In the genomic region with DNA sequence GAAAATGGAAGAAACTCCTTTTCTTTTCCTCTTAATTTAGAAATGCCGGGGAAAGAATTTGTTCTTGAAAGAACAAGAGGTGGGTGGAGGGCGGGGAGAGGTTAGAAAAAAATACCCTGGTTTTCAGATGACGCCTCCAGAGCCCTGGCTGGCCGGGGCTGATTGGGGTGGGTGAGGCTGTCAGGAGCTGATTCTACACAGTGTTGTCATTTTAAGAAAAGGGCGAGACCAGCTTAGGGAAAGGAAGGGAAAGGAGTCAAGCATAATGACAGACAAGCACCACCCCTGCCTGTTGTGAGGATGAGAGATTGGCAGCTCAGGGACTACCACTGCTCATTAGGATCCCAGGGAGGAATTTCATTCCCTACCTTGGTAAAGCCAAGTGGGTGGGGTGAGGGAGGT, we compare ENCODE assay signal across 13 cellular contexts. TPM values are rescaled to one million over a fixed set of nuclear protein-coding genes. Genes with fewer than 3 reads are reported as not detected.
DNase-seq lines count a peak whose midpoint lies in the region; ATAC-seq and TF ChIP-seq lines count a peak whose summit lies in the region.
"Had no signal": no experiment of that assay in that cellular context is flagged by ENCODE, and none has a peak within 500 bp of the region (broad histone marks: within the 10 kb centered on the region; RNA-seq: fewer than 3 reads in every experiment).

No MANE protein-coding gene starts in this region.

- H3K4me1 Mint-ChIP-seq in CD8-positive, alpha-beta memory T cell: no peaks in the 10 kb centered on the region

- no peaks in the 10 kb centered on the region for H3K36me3 Mint-ChIP-seq in CD8-positive, alpha-beta memory T cell
- H3K36me3 Mint-ChIP-seq: activated CD4-positive, alpha-beta memory T cell treated with anti-CD3 and anti-CD28 coated beads for 36 hours; brain; CD8-positive, alpha-beta T cell had no signal

- H3K9me3 ChIP-seq in right cardiac atrium (ENCODE audit: control insufficient read depth, low read length) (no peaks in the 10 kb centered on the region), sigmoid colon (no peaks in the 10 kb centered on the region)
- H3K9me3 ChIP-seq in CD8-positive, alpha-beta memory T cell (ENCODE audit: low read length): no peaks in the 10 kb centered on the region

- CTCF ChIA-PET in CD8-positive, alpha-beta memory T cell (lab: Charles Lee): no interaction called here

- WGBS in right cardiac atrium: 31% methylated on average over 5 of the region's 5 CpGs
- WGBS in sigmoid colon, 2 donors: 64 to 69% methylated on average over 5 of the region's 5 CpGs

- H3K4me3 ChIP-seq in astrocyte of the spinal cord (ENCODE audit: low read depth, low read length) (no peak overlapping the region), right cardiac atrium (ENCODE audit: low read length) (peak overlapping the region; percentile 30), sigmoid colon (peak overlapping the region in 1 of 4 donors; percentile 27)
- H3K4me3 ChIP-seq in CD8-positive, alpha-beta memory T cell (ENCODE audit: low read length): no peak overlapping the region

- TF ChIP-seq POLR2A in sigmoid colon (IDR thresholded peaks at IDR 0.05): no peak

- peak; percentile 70 to 85 for ATAC-seq in right cardiac atrium
- ATAC-seq: CD8-positive, alpha-beta T cell had no signal

- H3K27ac ChIP-seq in right cardiac atrium (ENCODE audit: low read length): peak overlapping the region; percentile 75
- peak overlapping the region; percentile 49 to 71 (median 60) for H3K27ac ChIP-seq in sigmoid colon
- H3K27ac ChIP-seq in CD8-positive, alpha-beta memory T cell (ENCODE audit: low read depth, low read length): no peak overlapping the region

- peaks cover 0 to 5% (median 2%) of the 10 kb centered on the region in 5 donors for H3K9me3 Mint-ChIP-seq in CD8-positive, alpha-beta memory T cell
- H3K9me3 Mint-ChIP-seq: activated CD4-positive, alpha-beta memory T cell treated with anti-CD3 and anti-CD28 coated beads for 36 hours; CD8-positive, alpha-beta T cell had no signal

- DNase-seq in ELF-1 (ENCODE audit: low read depth, low spot score) (peak; percentile 80), astrocyte of the spinal cord (ENCODE audit: low read depth, low spot score) (peak; percentile 84), right cardiac atrium (peak; percentile 65 to 81 (median 73)), sigmoid colon (no peak), GM13976 (ENCODE audit: low spot score) (no peak), NCI-H187 treated with DMSO at 0.1 percent for 48 hours (lab: John Stamatoyannopoulos, UW) (no peak), hippocampal formation (lab: John Stamatoyannopoulos, UW) (no peak)
- no peak for DNase-seq in CD8-positive, alpha-beta memory T cell
- DNase-seq: activated CD4-positive, alpha-beta memory T cell treated with anti-CD3 and anti-CD28 coated beads for 36 hours; CD8-positive, alpha-beta T cell; stimulated activated CD4-positive, alpha-beta T cell treated with anti-CD3 and anti-CD28 coated beads, Interleukin-2, amount 100 ng/mL, for 24 hours had no signal

- in situ Hi-C loops in astrocyte of the spinal cord (cut with HindIII; ENCODE audit: low sequenced_read_pairs): no loop called here
- in situ Hi-C loops in GM13976 (cut with MboI; ENCODE audit: low sequenced_read_pairs, unreplicated experiment): no loop called here

- H3K4me1 ChIP-seq in right cardiac atrium (ENCODE audit: control insufficient read depth, insufficient read depth, low read length) (peaks cover 8% of the 10 kb centered on the region), sigmoid colon (peaks cover 0 to 42% (median 41%) of the 10 kb centered on the region in 4 donors)
- no peaks in the 10 kb centered on the region for H3K4me1 ChIP-seq in CD8-positive, alpha-beta memory T cell (ENCODE audit: insufficient read depth, low read length)

- no peak for TF ChIP-seq EP300 in sigmoid colon (IDR thresholded peaks at IDR 0.05)

- no peaks in the 10 kb centered on the region for H3K36me3 ChIP-seq in sigmoid colon
- H3K36me3 ChIP-seq in CD8-positive, alpha-beta memory T cell (ENCODE audit: insufficient read depth, low read length): no peaks in the 10 kb centered on the region

- POLR2A ChIA-PET in CD8-positive, alpha-beta memory T cell (lab: Charles Lee): no interaction called here

- H3K27me3 ChIP-seq in right cardiac atrium (ENCODE audit: control insufficient read depth, insufficient read depth): no peaks in the 10 kb centered on the region
- H3K27me3 ChIP-seq in sigmoid colon: no peaks in the 10 kb centered on the region
- no peaks in the 10 kb centered on the region for H3K27me3 ChIP-seq in CD8-positive, alpha-beta memory T cell (ENCODE audit: insufficient read depth, low read length, poor library complexity, severe bottlenecking)

- H3K4me3 Mint-ChIP-seq in CD8-positive, alpha-beta memory T cell: no peak overlapping the region
- H3K4me3 Mint-ChIP-seq: activated CD4-positive, alpha-beta memory T cell treated with anti-CD3 and anti-CD28 coated beads for 36 hours; CD8-positive, alpha-beta T cell had no signal

- no peak for TF ChIP-seq CTCF in astrocyte of the spinal cord (IDR thresholded peaks at IDR 0.05; ENCODE audit: low read depth, low read length)
- no peak for TF ChIP-seq CTCF in sigmoid colon (IDR thresholded peaks at IDR 0.05)
- TF ChIP-seq CTCF in GM13976 (IDR thresholded peaks at IDR 0.05; ENCODE audit: borderline replicate concordance, control extremely low read depth, extremely low read depth, insufficient read depth, missing control alignments): no peak

- peaks cover 23 to 60% of the 10 kb centered on the region in 2 donors for H3K27me3 Mint-ChIP-seq in CD8-positive, alpha-beta memory T cell

- intact Hi-C loops in right cardiac atrium (cut with DNase I) (no loop called here), sigmoid colon (cut with DNase I) (no loop called here)

- no peak overlapping the region for H3K27ac Mint-ChIP-seq in CD8-positive, alpha-beta memory T cell
- H3K27ac Mint-ChIP-seq: activated CD4-positive, alpha-beta memory T cell treated with anti-CD3 and anti-CD28 coated beads for 36 hours; CD8-positive, alpha-beta T cell had no signal

RNA-seq across cellular contexts. Expression of a gene that starts 9.9 kb away (rescaled TPM):
- 10 to 100 TPM in 1 of 4 donors, 1 to 10 TPM in 3; 1.6 to 11.3 (median 8.1) TPM for total RNA-seq in right cardiac atrium
- 3.7 TPM for polyA plus RNA-seq in right cardiac atrium
- total RNA-seq in sigmoid colon: 1 to 10 TPM in 3 of 4 donors, under 1 TPM in 1; 0.95 to 8.9 (median 6.1) TPM
- polyA plus RNA-seq in sigmoid colon: 1 to 10 TPM in 1 of 3 donors, under 1 TPM in 1, not detected in 1; 0.60 to 1.8 TPM
- not detected for total RNA-seq in CD8-positive, alpha-beta memory T cell
- polyA plus RNA-seq in CD8-positive, alpha-beta memory T cell: not detected
- total RNA-seq: activated CD4-positive, alpha-beta memory T cell treated with anti-CD3 and anti-CD28 coated beads for 36 hours; CD8-positive, alpha-beta T cell; kidney epithelial cell had no signal

RNA-seq across cellular contexts. Expression of a gene that starts 30.5 kb away (rescaled TPM):
- total RNA-seq in right cardiac atrium: under 1 TPM in 2 of 4 donors, not detected in 2; 0.23 to 0.41 TPM
- polyA plus RNA-seq in right cardiac atrium: 0.16 TPM
- under 1 TPM in 1 of 4 donors, not detected in 3; 0.28 TPM for total RNA-seq in sigmoid colon
- polyA plus RNA-seq in sigmoid colon: under 1 TPM in 2 of 3 donors, not detected in 1; 0.12 to 0.60 TPM
- total RNA-seq in CD8-positive, alpha-beta memory T cell: not detected
- not detected for polyA plus RNA-seq in CD8-positive, alpha-beta memory T cell
- total RNA-seq: activated CD4-positive, alpha-beta memory T cell treated with anti-CD3 and anti-CD28 coated beads for 36 hours; CD8-positive, alpha-beta T cell had no signal

Comparison
In these comparisons a context has a peak if more than half of its experiments do, and no peak if none do; other contexts are left out.
1. DNase-seq: peak in ELF-1 (single experiment), astrocyte of the spinal cord (single experiment) and right cardiac atrium (3 of 3); none in sigmoid colon (single experiment), GM13976 (single experiment), NCI-H187 treated with DMSO at 0.1 percent for 48 hours (single experiment), CD8-positive, alpha-beta memory T cell (0 of 5) and hippocampal formation (0 of 2).